1 cellular context compared by ENCODE assay signal in genomic region chr3:38036286-38036685, GRCh38.
TF ChIP-seq lines count a peak whose summit lies in the region.

No MANE protein-coding gene starts in this region.

TF ChIP-seq in GM23338, 12 proteins besides CTCF, POLR2A, EP300 and RAD21 (continued from another document):
- TF ChIP-seq ZNF462 (CRISPR knock-in tag; IDR thresholded peaks at IDR 0.05) (no peak), JUNB (IDR thresholded peaks at IDR 0.05; ENCODE audit: unreplicated experiment) (no peak), EZH2 (IDR thresholded peaks at IDR 0.05; ENCODE audit: low read depth, unreplicated experiment) (no peak), REST (IDR thresholded peaks at IDR 0.05; ENCODE audit: unreplicated experiment) (no peak), CREB1 (CRISPR knock-in tag; IDR thresholded peaks at IDR 0.05; ENCODE audit: low read depth) (no peak), EZH2phosphoT487 (IDR thresholded peaks at IDR 0.05; ENCODE audit: unreplicated experiment) (no peak), ZNF331 (CRISPR knock-in tag; IDR thresholded peaks at IDR 0.05; ENCODE audit: low read depth) (no peak), ZNF114 (CRISPR knock-in tag; IDR thresholded peaks at IDR 0.05) (no peak), NANOG (IDR thresholded peaks at IDR 0.05; ENCODE audit: borderline replicate concordance) (no peak)
- TF ChIP-seq, protein P1, sequence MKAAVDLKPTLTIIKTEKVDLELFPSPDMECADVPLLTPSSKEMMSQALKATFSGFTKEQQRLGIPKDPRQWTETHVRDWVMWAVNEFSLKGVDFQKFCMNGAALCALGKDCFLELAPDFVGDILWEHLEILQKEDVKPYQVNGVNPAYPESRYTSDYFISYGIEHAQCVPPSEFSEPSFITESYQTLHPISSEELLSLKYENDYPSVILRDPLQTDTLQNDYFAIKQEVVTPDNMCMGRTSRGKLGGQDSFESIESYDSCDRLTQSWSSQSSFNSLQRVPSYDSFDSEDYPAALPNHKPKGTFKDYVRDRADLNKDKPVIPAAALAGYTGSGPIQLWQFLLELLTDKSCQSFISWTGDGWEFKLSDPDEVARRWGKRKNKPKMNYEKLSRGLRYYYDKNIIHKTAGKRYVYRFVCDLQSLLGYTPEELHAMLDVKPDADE (IDR thresholded peaks at IDR 0.05): no peak
